22 cellular contexts compared by ENCODE assay signal in the genomic region with DNA sequence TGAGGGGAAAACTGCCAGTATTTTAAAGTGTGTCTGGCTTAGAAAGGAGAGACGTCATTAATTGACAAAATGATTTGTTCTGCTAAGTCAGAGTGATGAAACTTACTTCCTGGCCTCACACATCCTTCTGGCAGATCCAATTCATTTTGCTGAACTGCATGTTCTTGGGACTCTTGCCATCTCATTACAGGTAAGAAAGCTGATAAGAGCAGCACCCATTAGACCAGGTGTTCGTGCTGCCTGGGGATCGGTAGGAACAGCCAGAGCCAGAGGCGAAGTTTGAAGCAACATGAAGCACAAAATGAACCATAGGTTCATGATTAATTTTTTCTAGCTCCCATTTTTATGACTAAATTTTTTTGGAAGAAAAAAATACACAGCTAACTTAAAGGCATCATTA. TPM values are rescaled to one million over a fixed set of nuclear protein-coding genes. Genes with fewer than 3 reads are reported as not detected.
DNase-seq lines count a peak whose midpoint lies in the region; ATAC-seq and TF ChIP-seq lines count a peak whose summit lies in the region.
"Had no signal": no experiment of that assay in that cellular context is flagged by ENCODE, and none has a peak within 500 bp of the region (broad histone marks: within the 10 kb centered on the region; RNA-seq: fewer than 3 reads in every experiment).

No MANE protein-coding gene starts in this region.

- H3K4me2 ChIP-seq in GM23248 (ENCODE audit: unreplicated experiment) = no peak overlapping the region

- no peak overlapping the region for H2AFZ ChIP-seq in GM23248

- H4K20me1 ChIP-seq in GM23248 (ENCODE audit: insufficient read depth) = no peaks in the 10 kb centered on the region

- H3K9me2 ChIP-seq in GM23248 (ENCODE audit: insufficient read depth) = no peaks in the 10 kb centered on the region

- no peak overlapping the region for H3K9ac ChIP-seq in GM23248

- no peaks in the 10 kb centered on the region for H3F3A ChIP-seq in GM23248 (ENCODE audit: insufficient read depth)

- H3K79me2 ChIP-seq in GM23248 (ENCODE audit: insufficient read depth) = no peaks in the 10 kb centered on the region

- peak overlapping the region; percentile 3 for H3K27ac ChIP-seq in epithelial cell of prostate
- no peak overlapping the region for H3K27ac ChIP-seq in GM23248
- H3K27ac ChIP-seq: Peyer's patch had no signal

- TF ChIP-seq CTCF in omental fat pad (IDR thresholded peaks at IDR 0.05) (no peak), GM10266 (IDR thresholded peaks at IDR 0.05; ENCODE audit: control insufficient read depth, insufficient read depth, low read depth, missing control alignments) (no peak)

- in situ Hi-C loops in KBM-7 (cut with MboI; ENCODE audit: low pct_unique_long_range_greater_than_20kb, low sequenced_read_pairs) (no loop called here), GM23248 (cut with MboI) (no loop called here)

- peaks cover 12% of the 10 kb centered on the region for H3K4me1 ChIP-seq in GM23248 (ENCODE audit: insufficient read depth)
- H3K4me1 ChIP-seq: Caco-2, HAP-1, Peyer's patch had no signal

- DNase-seq in Right ventricle myocardium superior (no peak), left cardiac atrium (no peak), epithelial cell of prostate (ENCODE audit: low read depth, low spot score) (no peak), omental fat pad (ENCODE audit: low spot score) (no peak), KBM-7 (no peak), GM23248 (no peak), NCI-H2227 treated with DMSO at 0.1 percent for 48 hours (lab: John Stamatoyannopoulos, UW) (no peak), GM10266 (ENCODE audit: extremely low spot score) (no peak)
- DNase-seq: BE2C; Caco-2; CD4-positive, alpha-beta T cell; MM.1S; NCI-H1092; NCI-H1436 treated with DMSO at 0.1 percent for 48 hours; NCI-H2029 treated with DMSO at 0.1 percent for 48 hours; NCI-H2171 treated with DMSO at 0.1 percent for 48 hours; NCI-H510A; NK-92 treated with Interleukin-12 subunit alpha and Interleukin-12 subunit beta, amount 100 ng/mL, for 24 hours; Peyer's patch had no signal

- no peaks in the 10 kb centered on the region for H3K9me3 ChIP-seq in GM23248 (ENCODE audit: low read depth)
- H3K9me3 ChIP-seq: BE2C, Caco-2, HAP-1, Peyer's patch had no signal

- H3K27me3 ChIP-seq in GM23248 (replicated peaks; ENCODE audit: insufficient read depth) = no peaks in the 10 kb centered on the region
- H3K27me3 ChIP-seq: BE2C, Peyer's patch had no signal

- H3K36me3 ChIP-seq in GM23248 (ENCODE audit: low read depth) = no peaks in the 10 kb centered on the region
- H3K36me3 ChIP-seq: BE2C, HAP-1, Peyer's patch had no signal

- 74 to 83% methylated on average over 4 of the region's 4 CpGs for WGBS in GM23248 (ENCODE audit: low coverage in 1 of 2, low lambda C conversion rate in 2 of 2, missing lambda C conversion rate in 2 of 2), 2 experiments

- peak; percentile 16 for ATAC-seq in Right ventricle myocardium superior (ENCODE audit: poor library complexity)
- no peak for ATAC-seq in left cardiac atrium
- peak; percentile 39 for ATAC-seq in omental fat pad (ENCODE audit: low FRiP score)
- ATAC-seq: Right ventricle myocardium inferior had no signal

- intact Hi-C loops in Right ventricle myocardium superior (cut with DNase I) (loop anchor here (10.0 kb wide), 1 partner anchor 105 kb away; no protein-coding TSS in a partner anchor), left cardiac atrium (cut with DNase I) (no loop called here)

- H3K4me3 ChIP-seq in GM23248 = no peak overlapping the region
- H3K4me3 ChIP-seq: HAP-1, Peyer's patch had no signal

RNA-seq across cellular contexts. Expression of gene KCNE4, which starts 38.1 kb away (rescaled TPM):
- total RNA-seq in Right ventricle myocardium superior (3.2 TPM), left cardiac atrium (1 to 10 TPM; 4.5 to 5.1 TPM), omental fat pad (10 to 100 TPM in 2 of 4 donors, 1 to 10 TPM in 2; 1.9 to 16.6 (median 10.3) TPM)
- total RNA-seq in GM23248 (2014; rRNA removed; shearing (Covaris generic)) = 3.8 and 5.9 TPM in 2 replicates
- polyA plus RNA-seq in GM23248 (2016; fragmentation: Nextera tagmentation; extraction: Ambion mirVana) = 3.1 and 3.3 TPM in 2 replicates
- total RNA-seq: Caco-2; CD4-positive, alpha-beta T cell; HT-29 had no signal

Comparison
In these comparisons a context has a peak if more than half of its experiments do, and no peak if none do; other contexts are left out.
1. ATAC-seq: peak in Right ventricle myocardium superior (single experiment) and omental fat pad (single experiment); none in left cardiac atrium (0 of 2).